9 cellular contexts compared by ENCODE assay signal in genomic region chr1:228149341-228150020, GRCh38. TPM values are rescaled to one million over a fixed set of nuclear protein-coding genes. Genes with fewer than 3 reads are reported as not detected.
DNase-seq lines count a peak whose midpoint lies in the region; ATAC-seq, FAIRE-seq and TF ChIP-seq lines count a peak whose summit lies in the region.
"Had no signal": no experiment of that assay in that cellular context is flagged by ENCODE, and none has a peak within 500 bp of the region (broad histone marks: within the 10 kb centered on the region; RNA-seq: fewer than 3 reads in every experiment).

Gene GJC2, plus strand, starts transcription at chr1:228149930. Its CDS starts 7,829 bp downstream, at chr1:228157759.

- 0 out of 2 replicates have a peak within 1 kb of the TSS, but pooled peaks have one; percentile 24 for H2AK5ac ChIP-seq in H1 (ENCODE audit: low read depth, low read length)

- H3K4me1 Mint-ChIP-seq in memory B cell, result peaks cover 4% of the 10 kb centered on the region

- no peak within 1 kb of the TSS for H3K4me3 Mint-ChIP-seq in memory B cell

- H3K9ac ChIP-seq in H1 (replicated peaks in 1 of 4; ENCODE audit: extremely low read depth in 1 of 4, low read depth in 3 of 4, low read length in 3 of 4), result no peak within 1 kb of the TSS

- no peaks in the 10 kb centered on the region for H3K9me3 ChIP-seq in H1 (ENCODE audit: insufficient read depth in 2 of 2, low read depth in 1 of 2, low read length in 1 of 2)
- H3K9me3 ChIP-seq in tibial artery, result no peaks in the 10 kb centered on the region
- H3K9me3 ChIP-seq: neutrophil had no signal

- peak within 1 kb of the TSS; percentile 33 for H4K5ac ChIP-seq in H1 (ENCODE audit: insufficient read length, low read depth, low read length)

- H3K4me2 ChIP-seq in H1 (ENCODE audit: insufficient read depth in 1 of 2, low read depth in 2 of 2, low read length in 2 of 2), result no peak within 1 kb of the TSS; a peak in 2 of 4 replicates

- H2BK20ac ChIP-seq in H1 (ENCODE audit: low read length), result no peak within 1 kb of the TSS

- no peak within 1 kb of the TSS for H2BK120ac ChIP-seq in H1 (replicated peaks; ENCODE audit: low read depth, low read length)

- H3K23ac ChIP-seq in H1 (ENCODE audit: insufficient read length), result no peak within 1 kb of the TSS

- DNase-seq in NCI-H82 (lab: John Stamatoyannopoulos, UW) (peak; percentile 93), H1 (ENCODE audit: low read depth in 1 of 2, low spot score in 2 of 2) (peak in 1 of 2 experiments; percentile 48), memory B cell (ENCODE audit: low spot score in 2 of 2) (no peak), tibial artery (peak; percentile 20 to 74), DMS79 treated with DMSO at 0.1 percent for 48 hours (lab: John Stamatoyannopoulos, UW) (no peak)
- DNase-seq in activated naive CD4-positive, alpha-beta T cell treated with Interleukin-2 at 50 U/mL for 16 hours, result no peak
- DNase-seq: NCI-H146 had no signal

- peak; percentile 22 for ATAC-seq in memory B cell (ENCODE audit: low read depth)
- no peak for ATAC-seq in HG03354 (IDR thresholded peaks at IDR 0.05; ENCODE audit: poor library complexity, severe bottlenecking, unreplicated experiment)

- CTCF ChIA-PET in H1 (lab: Charles Lee; ENCODE audit: partially characterized antibody), result interaction anchor here (1.2 to 2.8 kb wide), 4 partner anchors 13 to 145 kb away, joined by 3 to 10 read pairs (median 6); partner anchors contain the start of gene IBA57

- peak within 1 kb of the TSS; percentile 44; the same call in 1 of the 2 replicates for H2BK5ac ChIP-seq in H1 (ENCODE audit: low read depth, low read length)

- peaks cover 0 to 9% of the 10 kb centered on the region in 2 experiments for H4K20me1 ChIP-seq in H1 (replicated peaks in 1 of 2; ENCODE audit: control insufficient read depth in 1 of 2, insufficient read depth in 2 of 2, low read length in 2 of 2)

- H3K4me3 ChIP-seq in H1 (ENCODE audit: extremely low read depth in 1 of 4, insufficient read depth in 2 of 4, low read depth in 3 of 4, low read length in 4 of 4) (no peak within 1 kb of the TSS), tibial artery (peak within 1 kb of the TSS in 1 of 2 donors; percentile 12)

- H3K23me2 ChIP-seq in H1 (ENCODE audit: low read depth, low read length), result no peaks in the 10 kb centered on the region; the same call in 1 of the 2 replicates

- peaks cover 3% of the 10 kb centered on the region for H3K36me3 Mint-ChIP-seq in memory B cell

- H3K27me3 ChIP-seq in H1 (replicated peaks in 1 of 4; ENCODE audit: control insufficient read depth in 3 of 4, extremely low read depth in 1 of 4, insufficient read depth in 3 of 4, low read length in 3 of 4) (no peaks in the 10 kb centered on the region), tibial artery (no peaks in the 10 kb centered on the region)
- H3K27me3 ChIP-seq: neutrophil had no signal

- H3K79me1 ChIP-seq in H1 (ENCODE audit: low read depth, low read length), result no peaks in the 10 kb centered on the region; the same call in none of the 2 replicates

- no peak for FAIRE-seq in H1 (lab: Jason Lieb, UNC)

- intact Hi-C loops in tibial artery (cut with DNase I; ENCODE audit: low total_unique reads), result no loop called here

- TF ChIP-seq POLR2A in H1 (IDR thresholded peaks at IDR 0.05; ENCODE audit: control extremely low read depth in 1 of 2, low read depth in 2 of 2, low read length in 2 of 2), result no peak

- H2BK15ac ChIP-seq in H1 (ENCODE audit: low read length), result no peak within 1 kb of the TSS

- H3K27me3 Mint-ChIP-seq in memory B cell, result no peaks in the 10 kb centered on the region

- POLR2A ChIA-PET in H1 (lab: Charles Lee; ENCODE audit: partially characterized antibody), result interaction anchor here (1.0 to 3.1 kb wide), 6 partner anchors 9 to 52 kb away, joined by 3 to 18 read pairs (median 4); partner anchors contain the start of gene GUK1

- no peak within 1 kb of the TSS for H3K14ac ChIP-seq in H1 (ENCODE audit: insufficient read length)

- H3K4me1 ChIP-seq in H1 (replicated peaks in 1 of 4; ENCODE audit: control insufficient read depth in 3 of 4, insufficient read depth in 4 of 4, low read length in 3 of 4) (peaks cover 0 to 10% (median 4%) of the 10 kb centered on the region in 4 experiments; a peak in 1 of 7 replicates), tibial artery (peaks cover 0 to 41% (median 21%) of the 10 kb centered on the region in 4 donors)

- no peak for TF ChIP-seq CTCF in H1 (IDR thresholded peaks at IDR 0.05; ENCODE audit: control extremely low read depth in 1 of 3, insufficient read depth in 1 of 3, low read depth in 1 of 3, low read length in 3 of 3)
- TF ChIP-seq CTCF in tibial artery (IDR thresholded peaks at IDR 0.05), result no peak

- H3K18ac ChIP-seq in H1 (ENCODE audit: extremely low read depth, low read length), result no peak within 1 kb of the TSS; the same call in 1 of the 2 replicates

- peak within 1 kb of the TSS; percentile 79 for H4K8ac ChIP-seq in H1 (ENCODE audit: extremely low read depth, insufficient read depth, low read length)

- peaks cover 0 to 4% of the 10 kb centered on the region in 2 experiments; a peak in 1 of 4 replicates for H3K79me2 ChIP-seq in H1 (ENCODE audit: control insufficient read depth in 1 of 2, insufficient read depth in 2 of 2, low read length in 2 of 2)

- TF ChIP-seq RAD21 in H1 (IDR thresholded peaks at IDR 0.05 in 1 of 2, conservative IDR thresholded peaks at IDR 0.05 in 1 of 2; ENCODE audit: low read depth in 2 of 2, low read length in 2 of 2), result no peak

- peak within 1 kb of the TSS; percentile 40 for H4K91ac ChIP-seq in H1 (replicated peaks; ENCODE audit: insufficient read length, low read length)

- no peak within 1 kb of the TSS for H3K56ac ChIP-seq in H1 (replicated peaks; ENCODE audit: insufficient read length, low read depth, low read length)

- H3K27ac ChIP-seq in H1 (ENCODE audit: low read depth, low read length), result 0 out of 2 replicates have a peak within 1 kb of the TSS, but pooled peaks have one; percentile 25
- peak within 1 kb of the TSS; percentile 54 to 69 for H3K27ac ChIP-seq in tibial artery
- H3K27ac ChIP-seq: neutrophil had no signal

- H3K36me3 ChIP-seq in H1 (ENCODE audit: control insufficient read depth in 2 of 4, insufficient read depth in 4 of 4, low read length in 3 of 4) (no peaks in the 10 kb centered on the region), tibial artery (peaks cover 22 to 49% (median 37%) of the 10 kb centered on the region in 3 donors)

- WGBS in H1 (ENCODE audit: extremely low coverage in 1 of 2, insufficient coverage in 1 of 2, insufficient read length in 1 of 2, insufficient replicate concordance in 2 of 2, low coverage in 1 of 2, low lambda C conversion rate in 2 of 2, missing lambda C conversion rate in 1 of 2), 2 experiments, result 82% methylated on average over 4 of the region's 15 CpGs; no CpG with 5 or more reads in 1 of the 2 experiments

- H3K9me3 Mint-ChIP-seq in memory B cell, result no peaks in the 10 kb centered on the region

- peak within 1 kb of the TSS; percentile 23 for H3K4ac ChIP-seq in H1 (replicated peaks; ENCODE audit: insufficient read length, low read depth, low read length)

- no peak within 1 kb of the TSS for H3K27ac Mint-ChIP-seq in memory B cell

- H2AFZ ChIP-seq in H1 (ENCODE audit: low read length), result no peak within 1 kb of the TSS

- no peak within 1 kb of the TSS for H2BK12ac ChIP-seq in H1 (ENCODE audit: low read depth, low read length)

- TF ChIP-seq EP300 in H1 (IDR thresholded peaks at IDR 0.05; ENCODE audit: borderline replicate concordance in 1 of 2, low read depth in 2 of 2, low read length in 2 of 2), result no peak

TF ChIP-seq in H1, 55 proteins besides CTCF, POLR2A, EP300 and RAD21 (continues in another document):
- TF ChIP-seq SIRT6 (IDR thresholded peaks at IDR 0.05; ENCODE audit: low read length) (no peak), YY1 (IDR thresholded peaks at IDR 0.05; ENCODE audit: low read depth, low read length) (no peak), BRCA1 (IDR thresholded peaks at IDR 0.05; ENCODE audit: low read depth, low read length) (no peak), NANOG (IDR thresholded peaks at IDR 0.05; ENCODE audit: insufficient read depth, low read depth, low read length, poor library complexity, severe bottlenecking) (no peak), SIX5 (IDR thresholded peaks at IDR 0.05; ENCODE audit: low read depth, low read length) (no peak), USF2 (IDR thresholded peaks at IDR 0.05; ENCODE audit: low read length) (no peak), CBX8 (IDR thresholded peaks at IDR 0.05; ENCODE audit: borderline replicate concordance, low read depth, low read length) (no peak), ATF2 (IDR thresholded peaks at IDR 0.05; ENCODE audit: low read length) (no peak), MAX (IDR thresholded peaks at IDR 0.05) (no peak), MAFK (IDR thresholded peaks at IDR 0.05; ENCODE audit: low read depth, low read length) (no peak)

RNA-seq across cellular contexts. Expression of gene GJC2, which starts in this region (rescaled TPM):
- total RNA-seq in H1 (2021; fragmentation: NEBNext Ultra II Directional; extraction: Animal tissue kit (Norgen Biotek cat#: 25700)), result 0.54 and 0.55 TPM in 2 replicates
- 0.17 and 0.28 TPM in 2 replicates for polyA plus RNA-seq in H1 (2011; rRNA removed)
- polyA plus RNA-seq in H1 (2011; cell fraction: cytosol; rRNA removed), result 0.27 TPM
- 0.54 TPM for polyA plus RNA-seq in H1 (2011; cell fraction: nucleus; rRNA removed)
- 0.25 to 0.57 TPM (median 0.40 TPM) in 4 replicates for polyA plus RNA-seq in H1 (2012, experiment 1 of 2)
- 0.10 TPM for polyA plus RNA-seq in H1 (2012, experiment 2 of 2)
- polyA plus RNA-seq in H1 (2013, experiment 1 of 2), result 0.36 TPM
- 0.40 TPM for polyA plus RNA-seq in H1 (2013, experiment 2 of 2)
- 0.16 and 0.22 TPM in 2 replicates for polyA minus RNA-seq in H1 (2011; rRNA and poly(A)+ RNA removed)
- not detected for polyA minus RNA-seq in H1 (2011; cell fraction: cytosol; rRNA and poly(A)+ RNA removed)
- 0.60 TPM for polyA minus RNA-seq in H1 (2011; cell fraction: nucleus; rRNA and poly(A)+ RNA removed)

Comparison
In these comparisons a context has a peak if more than half of its experiments do, and no peak if none do; other contexts are left out.
1. DNase-seq: peak in NCI-H82 (single experiment) and tibial artery (2 of 2); none in memory B cell (0 of 2), DMS79 treated with DMSO at 0.1 percent for 48 hours (single experiment) and activated naive CD4-positive, alpha-beta T cell treated with Interleukin-2 at 50 U/mL for 16 hours (single experiment).